In genomic region chr7:157764946-157765537, GRCh38 we compare ENCODE assay signal across 35 cellular contexts.
"Had no signal": no experiment of that assay in that cellular context is flagged by ENCODE, and none has a peak within 500 bp of the region (broad histone marks: within the 10 kb centered on the region; RNA-seq: fewer than 3 reads in every experiment).

No MANE protein-coding gene starts in this region.

- H3K4me1 Mint-ChIP-seq: activated CD4-positive, alpha-beta memory T cell treated with anti-CD3 and anti-CD28 coated beads, Interleukin-2, amount 10 ng/mL, durations not matched to agents 7 days and 5 days had no signal

- H3K4me3 Mint-ChIP-seq: activated CD4-positive, alpha-beta memory T cell treated with anti-CD3 and anti-CD28 coated beads, Interleukin-2, amount 10 ng/mL, durations not matched to agents 7 days and 5 days; activated CD8-positive, alpha-beta memory T cell treated with anti-CD3 and anti-CD28 coated beads, Interleukin-2, amount 10 ng/mL, durations not matched to agents 7 days and 5 days; activated naive CD8-positive, alpha-beta T cell; activated naive CD8-positive, alpha-beta T cell treated with anti-CD3 and anti-CD28 coated beads, Interleukin-2, amount 50 U/mL, for 24 hours had no signal

- H3K27ac ChIP-seq: brain microvascular endothelial cell, KMS-11, Peyer's patch, WERI-Rb-1 had no signal

- H3K36me3 Mint-ChIP-seq: activated CD8-positive, alpha-beta memory T cell treated with anti-CD3 and anti-CD28 coated beads, Interleukin-2, amount 10 ng/mL, durations not matched to agents 7 days and 5 days; activated naive CD8-positive, alpha-beta T cell had no signal

- H3K9me3 ChIP-seq: Peyer's patch had no signal

- H3K4me1 ChIP-seq: Peyer's patch had no signal

- H3K4me2 ChIP-seq: KMS-11 had no signal

- H3K27ac Mint-ChIP-seq: activated CD4-positive, alpha-beta memory T cell treated with anti-CD3 and anti-CD28 coated beads, Interleukin-2, amount 10 ng/mL, durations not matched to agents 7 days and 5 days; activated CD8-positive, alpha-beta memory T cell treated with anti-CD3 and anti-CD28 coated beads, Interleukin-2, amount 10 ng/mL, durations not matched to agents 7 days and 5 days; activated naive CD8-positive, alpha-beta T cell; activated naive CD8-positive, alpha-beta T cell treated with anti-CD3 and anti-CD28 coated beads, Interleukin-2, amount 50 U/mL, for 24 hours had no signal

- H3K36me3 ChIP-seq: brain microvascular endothelial cell, Peyer's patch, WERI-Rb-1 had no signal

- H3K27me3 ChIP-seq: brain microvascular endothelial cell, Peyer's patch had no signal

- H3K4me3 ChIP-seq: Peyer's patch had no signal

- H3K27me3 Mint-ChIP-seq: activated CD8-positive, alpha-beta memory T cell treated with anti-CD3 and anti-CD28 coated beads, Interleukin-2, amount 10 ng/mL, durations not matched to agents 7 days and 5 days had no signal

- DNase-seq: activated CD4-positive, alpha-beta memory T cell treated with anti-CD3 and anti-CD28 coated beads, Interleukin-2, amount 10 ng/mL, durations not matched to agents 7 days and 5 days; activated CD4-positive, alpha-beta T cell treated with anti-CD3 and anti-CD28 coated beads for 1 hour; activated CD4-positive, alpha-beta T cell treated with anti-CD3 and anti-CD28 coated beads for 48 hours; activated CD4-positive, CD25-positive, alpha-beta regulatory T cell; activated CD8-positive, alpha-beta memory T cell treated with anti-CD3 and anti-CD28 coated beads for 24 hours; activated CD8-positive, alpha-beta memory T cell treated with anti-CD3 and anti-CD28 coated beads, Interleukin-2, amount 10 ng/mL, durations not matched to agents 7 days and 5 days; activated CD8-positive, alpha-beta memory T cell treated with anti-CD3 and anti-CD28 coated beads, Interleukin-2, amount 50 U/mL, for 48 hours; activated effector memory CD4-positive, alpha-beta T cell treated with Interleukin-2 at 50 U/mL for 16 hours; activated naive CD8-positive, alpha-beta T cell treated with anti-CD3 and anti-CD28 coated beads, Interleukin-2, amount 50 U/mL, for 24 hours; activated T-cell treated with anti-CD3 and anti-CD28 coated beads, Interleukin-2, amount 50 U/mL, for 48 hours; brain microvascular endothelial cell; central memory CD4-positive, alpha-beta T cell; MM.1S; MV-4-11; NCI-H1092; NCI-H1436 treated with DMSO at 0.1 percent for 48 hours; NCI-H1694 treated with DMSO at 0.1 percent for 48 hours; NCI-H2029 treated with DMSO at 0.1 percent for 48 hours; NCI-H2107; NCI-H2171; NCI-H510A; NCI-H526; NCI-H748 treated with DMSO at 0.1 percent for 48 hours; NK-92 treated with Interleukin-12 subunit alpha and Interleukin-12 subunit beta, amount 100 ng/mL, for 24 hours; PC-3; Peyer's patch; RPMI8226; SHP77 treated with DMSO at 0.1 percent for 48 hours; SW 1271; T-helper 1 cell; T-helper 2 cell; T-helper 9 cell; WERI-Rb-1 had no signal

- H3K9ac ChIP-seq: KMS-11 had no signal
